Comparison of ENCODE assay signal across 8 cellular contexts in genomic region chr2:207239222-207239674, GRCh38.
DNase-seq lines count a peak whose midpoint lies in the region; ATAC-seq and TF ChIP-seq lines count a peak whose summit lies in the region.

No MANE protein-coding gene starts in this region.

- H3K4me1 Mint-ChIP-seq in stimulated activated memory B cell treated with anti-CD40 and anti-IgM and Interleukin-4, amounts not matched to agents 10 μg/mL and 1 μg/mL and 100 μg/mL, for 72 hours: peaks cover 15% of the 10 kb centered on the region

- H3K4me3 ChIP-seq in AG04450 (ENCODE audit: low read depth, low read length): no peak overlapping the region
- peak overlapping the region in 1 of 3 donors; percentile 15 for H3K4me3 ChIP-seq in breast epithelium

- no peaks in the 10 kb centered on the region for H3K9me3 Mint-ChIP-seq in stimulated activated memory B cell treated with anti-CD40 and anti-IgM and Interleukin-4, amounts not matched to agents 10 μg/mL and 1 μg/mL and 100 μg/mL, for 72 hours

- no peaks in the 10 kb centered on the region for H3K4me1 ChIP-seq in breast epithelium

- H3K27me3 ChIP-seq in AG04450 (ENCODE audit: control insufficient read depth, insufficient read depth, low read length) (no peaks in the 10 kb centered on the region), breast epithelium (no peaks in the 10 kb centered on the region)

- ATAC-seq in HG03039 (IDR thresholded peaks at IDR 0.05; ENCODE audit: unreplicated experiment) (no peak), GM19328 (IDR thresholded peaks at IDR 0.05; ENCODE audit: unreplicated experiment) (no peak)
- no peak for ATAC-seq in stimulated activated memory B cell treated with anti-CD40 and anti-IgM and Interleukin-4, amounts not matched to agents 10 μg/mL and 1 μg/mL and 100 μg/mL, for 72 hours

- peaks cover 7% of the 10 kb centered on the region for H3K36me3 Mint-ChIP-seq in stimulated activated memory B cell treated with anti-CD40 and anti-IgM and Interleukin-4, amounts not matched to agents 10 μg/mL and 1 μg/mL and 100 μg/mL, for 72 hours

- DNase-seq in AG04450 (ENCODE audit: low read depth, low spot score) (peak; percentile 98), NOMO-1 treated with DMSO at 0.1 percent for 48 hours (lab: John Stamatoyannopoulos, UW; ENCODE audit: unreplicated experiment) (peak; percentile 78), breast epithelium (ENCODE audit: low spot score in 2 of 2) (peak in 1 of 2 donors; percentile 89), myocyte (ENCODE audit: low read depth) (peak; percentile 95), SW 1271 (lab: John Stamatoyannopoulos, UW) (no peak)

- CTCF ChIA-PET in AG04450 (lab: Charles Lee): interaction anchor here (1.2 to 1.5 kb wide), 4 partner anchors 13 to 258 kb away, joined by 3 to 6 read pairs (median 4); no protein-coding TSS in a partner anchor

- intact Hi-C loops in breast epithelium (cut with DNase I; ENCODE audit: low total_unique reads): no loop called here

- H3K27ac Mint-ChIP-seq in stimulated activated memory B cell treated with anti-CD40 and anti-IgM and Interleukin-4, amounts not matched to agents 10 μg/mL and 1 μg/mL and 100 μg/mL, for 72 hours: no peak overlapping the region

- H3K9me3 ChIP-seq in AG04450 (ENCODE audit: control insufficient read depth, insufficient read depth, low read length) (no peaks in the 10 kb centered on the region), breast epithelium (no peaks in the 10 kb centered on the region)

- TF ChIP-seq CTCF in AG04450 (IDR thresholded peaks at IDR 0.05; ENCODE audit: low read depth, low read length): no peak
- no peak for TF ChIP-seq CTCF in breast epithelium (IDR thresholded peaks at IDR 0.05)

- no peak overlapping the region for H3K4me3 Mint-ChIP-seq in stimulated activated memory B cell treated with anti-CD40 and anti-IgM and Interleukin-4, amounts not matched to agents 10 μg/mL and 1 μg/mL and 100 μg/mL, for 72 hours

- H3K36me3 ChIP-seq in breast epithelium: no peaks in the 10 kb centered on the region

- H3K27ac ChIP-seq in AG04450 (ENCODE audit: low read depth, low read length): peak overlapping the region; percentile 90
- peak overlapping the region; percentile 73 to 84 for H3K27ac ChIP-seq in breast epithelium

- H3K27me3 Mint-ChIP-seq in stimulated activated memory B cell treated with anti-CD40 and anti-IgM and Interleukin-4, amounts not matched to agents 10 μg/mL and 1 μg/mL and 100 μg/mL, for 72 hours: no peaks in the 10 kb centered on the region

- TF ChIP-seq POLR2A in breast epithelium (IDR thresholded peaks at IDR 0.05): no peak

- POLR2A ChIA-PET in AG04450 (lab: Yijun Ruan, JAX): interaction anchor here (0.7 to 2.8 kb wide), 10 partner anchors 10 to 234 kb away, joined by 3 to 52 read pairs (median 4); partner anchors contain the start of gene KLF7

Comparison
In these comparisons a context has a peak if more than half of its experiments do, and no peak if none do; other contexts are left out.
1. DNase-seq: peak in AG04450 (single experiment), NOMO-1 treated with DMSO at 0.1 percent for 48 hours (single experiment) and myocyte (single experiment); none in SW 1271 (0 of 2).